Comparison of ENCODE assay signal across 8 cellular contexts in genomic region chr18:32469190-32469611, GRCh38. TPM values are rescaled to one million over a fixed set of nuclear protein-coding genes. Genes with fewer than 3 reads are reported as not detected.
DNase-seq lines count a peak whose midpoint lies in the region; ATAC-seq and TF ChIP-seq lines count a peak whose summit lies in the region.

No MANE protein-coding gene starts in this region.

- H3K79me2 ChIP-seq in ACC112 (ENCODE audit: control insufficient read depth, insufficient read depth, low read length, unreplicated experiment): peaks cover 50% of the 10 kb centered on the region

- peak overlapping the region; percentile 84 for H3K4me3 ChIP-seq in ACC112 (ENCODE audit: low read depth, low read length)
- peak overlapping the region; percentile 63 for H3K4me3 ChIP-seq in HAP-1
- peak overlapping the region; percentile 49 to 93 (median 70) for H3K4me3 ChIP-seq in Peyer's patch
- H3K4me3 ChIP-seq in duodenal mucosa (ENCODE audit: low read depth in 1 of 2, low read length in 2 of 2): peak overlapping the region; percentile 72 to 77
- peak overlapping the region; percentile 70 for H3K4me3 ChIP-seq in lower lobe of right lung

- TF ChIP-seq CTCF in Peyer's patch (IDR thresholded peaks at IDR 0.05) (peak in 2 of 6 experiments; percentile 34 to 36), lower lobe of right lung (IDR thresholded peaks at IDR 0.05) (peak; percentile 29)

- peak overlapping the region; percentile 33 for H3K27ac ChIP-seq in ACC112 (ENCODE audit: low read depth, low read length)
- peak overlapping the region in 3 of 4 donors; percentile 65 to 96 (median 89) for H3K27ac ChIP-seq in Peyer's patch
- H3K27ac ChIP-seq in duodenal mucosa (ENCODE audit: low read depth, low read length): no peak overlapping the region
- H3K27ac ChIP-seq in lower lobe of right lung: no peak overlapping the region
- peak overlapping the region; percentile 64 for H3K27ac ChIP-seq in temporal lobe (ENCODE audit: low read depth, low read length)

- DNase-seq in HAP-1 (ENCODE audit: low spot score in 2 of 2) (peak; percentile 47 to 52), Peyer's patch (peak in 2 of 3 donors; percentile 59 to 61), lower lobe of right lung (peak; percentile 46), NCI-H1048 (lab: John Stamatoyannopoulos, UW) (no peak)

- TF ChIP-seq POLR2A in Peyer's patch (IDR thresholded peaks at IDR 0.05): peak in 1 of 2 donors; percentile 34

- ATAC-seq in lower lobe of right lung (peak in 1 of 2 donors; percentile 34), GM21447 (IDR thresholded peaks at IDR 0.05; ENCODE audit: unreplicated experiment) (no peak)

- in situ Hi-C loops in HAP-1 (cut with MboI; ENCODE audit: low sequenced_read_pairs): no loop called here

- peak overlapping the region; percentile 26 for H2AFZ ChIP-seq in ACC112 (ENCODE audit: low read length, unreplicated experiment)

- H3K36me3 ChIP-seq in ACC112 (ENCODE audit: insufficient read depth, low read length) (no peaks in the 10 kb centered on the region), HAP-1 (replicated peaks) (no peaks in the 10 kb centered on the region), Peyer's patch (no peaks in the 10 kb centered on the region), duodenal mucosa (ENCODE audit: control insufficient read depth in 1 of 2, insufficient read depth in 2 of 2, low read length in 2 of 2) (no peaks in the 10 kb centered on the region), lower lobe of right lung (no peaks in the 10 kb centered on the region)

- H3K9ac ChIP-seq in duodenal mucosa (ENCODE audit: low read depth in 1 of 2, low read length in 2 of 2): peak overlapping the region; percentile 42 to 48

- H3K4me1 ChIP-seq in ACC112 (ENCODE audit: control insufficient read depth, insufficient read depth, low read length, unreplicated experiment) (peaks cover 12% of the 10 kb centered on the region), HAP-1 (peaks cover 7% of the 10 kb centered on the region), Peyer's patch (peaks cover 0 to 12% (median 2%) of the 10 kb centered on the region in 4 donors), duodenal mucosa (ENCODE audit: control insufficient read depth in 1 of 2, insufficient read depth in 2 of 2, low read length in 2 of 2) (peaks cover 24 to 30% of the 10 kb centered on the region in 2 donors), lower lobe of right lung (peaks cover 18% of the 10 kb centered on the region)

- intact Hi-C loops in lower lobe of right lung (cut with DNase I): no loop called here

- H3K9me3 ChIP-seq in HAP-1 (no peaks in the 10 kb centered on the region), Peyer's patch (no peaks in the 10 kb centered on the region), duodenal mucosa (ENCODE audit: control insufficient read depth in 1 of 2, low read length in 2 of 2) (no peaks in the 10 kb centered on the region), lower lobe of right lung (no peaks in the 10 kb centered on the region)

- H3K27me3 ChIP-seq in ACC112 (ENCODE audit: insufficient read depth, low read length) (no peaks in the 10 kb centered on the region), HAP-1 (ENCODE audit: low read depth) (no peaks in the 10 kb centered on the region), Peyer's patch (no peaks in the 10 kb centered on the region), duodenal mucosa (ENCODE audit: control insufficient read depth in 1 of 2, insufficient read depth in 2 of 2, low read length in 2 of 2) (peaks cover 0 to 4% of the 10 kb centered on the region in 2 donors), lower lobe of right lung (ENCODE audit: low read depth) (no peaks in the 10 kb centered on the region)

RNA-seq across cellular contexts. Expression of gene GAREM1, which starts 1.5 kb away (rescaled TPM):
- total RNA-seq in Peyer's patch (10 to 100 TPM; 23.6 to 29.9 (median 29.1) TPM), lower lobe of right lung (10.3 TPM), temporal lobe (38.1 TPM)

Comparison
In these comparisons a context has a peak if more than half of its experiments do, and no peak if none do; other contexts are left out.
1. H3K27ac ChIP-seq: peak in ACC112 (single experiment), Peyer's patch (3 of 4) and temporal lobe (single experiment); none in duodenal mucosa (single experiment) and lower lobe of right lung (single experiment).
2. Peak in every context shown above with its lines, with median percentiles within 50 percentile points of each other: H3K4me3 ChIP-seq.